9 cellular contexts compared by ENCODE assay signal in the genomic region with DNA sequence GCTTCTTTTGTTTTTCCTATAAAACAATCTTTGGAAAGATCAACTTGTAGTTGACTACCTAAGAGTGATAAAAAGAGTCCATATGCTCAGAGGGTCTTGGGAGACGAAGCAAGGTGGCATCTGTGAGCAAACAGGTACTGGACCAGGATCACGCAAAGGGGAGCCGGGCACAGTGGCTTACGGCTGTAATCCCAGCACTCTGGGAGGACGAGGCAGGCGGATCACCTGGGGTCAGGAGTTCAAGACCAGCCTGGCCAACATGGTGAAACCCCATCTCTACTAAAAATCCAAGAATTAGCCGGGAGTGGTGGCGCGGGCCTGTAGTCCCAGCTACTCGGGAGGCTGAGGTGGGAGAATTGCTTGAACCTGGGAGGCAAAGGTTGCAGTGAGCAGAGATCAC. TPM values are rescaled to one million over a fixed set of nuclear protein-coding genes. Genes with fewer than 3 reads are reported as not detected.
DNase-seq lines count a peak whose midpoint lies in the region; ATAC-seq, FAIRE-seq and TF ChIP-seq lines count a peak whose summit lies in the region.
"Not testable (repeated sequence)": the region's sequence is repeated elsewhere in the genome, so short reads cannot be mapped to it uniquely, and the experiment has no call there.
"Had no signal": no experiment of that assay in that cellular context is flagged by ENCODE, and none has a peak within 500 bp of the region (broad histone marks: within the 10 kb centered on the region; RNA-seq: fewer than 3 reads in every experiment).

No MANE protein-coding gene starts in this region.

- H3K27me3 ChIP-seq in CD4-positive, CD25-positive, alpha-beta regulatory T cell (ENCODE audit: control insufficient read depth, insufficient read depth, low read length): not testable (repeated sequence)
- H3K27me3 ChIP-seq in astrocyte (ENCODE audit: insufficient read depth, low read length) (peaks cover 36% of the 10 kb centered on the region), skeletal muscle tissue (ENCODE audit: control insufficient read depth in 3 of 3, insufficient read depth in 3 of 3, low read length in 3 of 3) (peaks cover 8 to 29% (median 10%) of the 10 kb centered on the region in 3 donors)

- not testable (repeated sequence) for TF ChIP-seq CTCF in astrocyte (IDR thresholded peaks at IDR 0.05; ENCODE audit: insufficient read depth, low read depth, low read length); epithelial cell of proximal tubule (conservative IDR thresholded peaks at IDR 0.05; ENCODE audit: low read depth, low read length); nephron (IDR thresholded peaks at IDR 0.05; ENCODE audit: unreplicated experiment in 3 of 3); type B pancreatic cell (conservative IDR thresholded peaks at IDR 0.05)

- not testable (repeated sequence) for H3K27ac ChIP-seq in CD4-positive, CD25-positive, alpha-beta regulatory T cell (ENCODE audit: insufficient read depth, low read length, poor library complexity, severe bottlenecking); astrocyte (ENCODE audit: low read depth, low read length); skeletal muscle tissue (ENCODE audit: low read depth, low read length)

- not testable (repeated sequence) for H2AFZ ChIP-seq in astrocyte (ENCODE audit: low read depth, low read length)

- not testable (repeated sequence) for H3K27ac Mint-ChIP-seq in CD4-positive, CD25-positive, alpha-beta regulatory T cell; T-helper 17 cell; astrocyte (ENCODE audit: unreplicated experiment); immature natural killer cell; nephron; type B pancreatic cell

- H3K79me2 ChIP-seq in astrocyte (ENCODE audit: insufficient read depth, low read length): not testable (repeated sequence)

- H3K9me3 Mint-ChIP-seq in CD4-positive, CD25-positive, alpha-beta regulatory T cell; astrocyte (ENCODE audit: unreplicated experiment); immature natural killer cell; nephron; type B pancreatic cell: not testable (repeated sequence)

- FAIRE-seq in astrocyte (lab: Jason Lieb, UNC): not testable (repeated sequence)

- not testable (repeated sequence) for ATAC-seq in CD4-positive, CD25-positive, alpha-beta regulatory T cell (ENCODE audit: low read depth in 2 of 2); T-helper 17 cell

- H3K4me3 Mint-ChIP-seq in CD4-positive, CD25-positive, alpha-beta regulatory T cell: peak overlapping the region in 3 of 4 donors; percentile 43 to 80 (median 70)
- H3K4me3 Mint-ChIP-seq in T-helper 17 cell (peak overlapping the region; percentile 70), astrocyte (ENCODE audit: unreplicated experiment) (peak overlapping the region; percentile 78), immature natural killer cell (peak overlapping the region in 4 of 5 donors; percentile 23 to 56 (median 32)), nephron (peak overlapping the region; percentile 74 to 86 (median 82)), type B pancreatic cell (peak overlapping the region; percentile 79)

- H3K4me1 Mint-ChIP-seq in CD4-positive, CD25-positive, alpha-beta regulatory T cell: peaks cover 0 to 17% (median 5%) of the 10 kb centered on the region in 4 donors
- not testable (repeated sequence) for H3K4me1 Mint-ChIP-seq in T-helper 17 cell; astrocyte (ENCODE audit: low read depth, unreplicated experiment); immature natural killer cell; type B pancreatic cell (ENCODE audit: unreplicated experiment)
- peaks cover 11% of the 10 kb centered on the region for H3K4me1 Mint-ChIP-seq in nephron

- not testable (repeated sequence) for H3K36me3 Mint-ChIP-seq in CD4-positive, CD25-positive, alpha-beta regulatory T cell; T-helper 17 cell (ENCODE audit: low read depth); immature natural killer cell; nephron (ENCODE audit: low read depth); type B pancreatic cell
- H3K36me3 Mint-ChIP-seq in astrocyte (ENCODE audit: low read depth, unreplicated experiment): peaks cover 14% of the 10 kb centered on the region

- H3K4me1 ChIP-seq in CD4-positive, CD25-positive, alpha-beta regulatory T cell (ENCODE audit: control insufficient read depth, insufficient read depth, low read length, poor library complexity, severe bottlenecking): peaks cover 21% of the 10 kb centered on the region
- H3K4me1 ChIP-seq in astrocyte (ENCODE audit: insufficient read depth, low read length): peaks cover 14% of the 10 kb centered on the region
- peaks cover 6 to 11% (median 9%) of the 10 kb centered on the region in 3 donors for H3K4me1 ChIP-seq in skeletal muscle tissue (ENCODE audit: control insufficient read depth in 3 of 3, insufficient read depth in 3 of 3, low read length in 3 of 3)

- not testable (repeated sequence) for DNase-seq in CD4-positive, CD25-positive, alpha-beta regulatory T cell; T-helper 17 cell; astrocyte (ENCODE audit: low read depth); epithelial cell of proximal tubule (ENCODE audit: low read depth); immature natural killer cell; type B pancreatic cell (ENCODE audit: extremely low spot score, unreplicated experiment)

- not testable (repeated sequence) for H3K9me3 ChIP-seq in CD4-positive, CD25-positive, alpha-beta regulatory T cell (ENCODE audit: control insufficient read depth in 2 of 2, low read length in 2 of 2); T-helper 17 cell (ENCODE audit: control insufficient read depth, low read length, poor library complexity, severe bottlenecking); astrocyte (ENCODE audit: insufficient read depth, low read depth, low read length); skeletal muscle tissue (ENCODE audit: control insufficient read depth in 3 of 3, low read length in 3 of 3)

- not testable (repeated sequence) for H3K4me3 ChIP-seq in CD4-positive, CD25-positive, alpha-beta regulatory T cell (ENCODE audit: low read depth, low read length); astrocyte (ENCODE audit: insufficient read depth, low read depth, low read length)
- H3K4me3 ChIP-seq in epithelial cell of proximal tubule (ENCODE audit: low read depth, low read length) (peak overlapping the region; percentile 76), skeletal muscle tissue (ENCODE audit: low read length in 3 of 3) (peak overlapping the region in 2 of 3 donors; percentile 66 to 74)

- peaks cover 63% of the 10 kb centered on the region for H3K27me3 Mint-ChIP-seq in CD4-positive, CD25-positive, alpha-beta regulatory T cell
- H3K27me3 Mint-ChIP-seq in T-helper 17 cell (peaks cover 56% of the 10 kb centered on the region), astrocyte (ENCODE audit: low read depth, unreplicated experiment) (peaks cover 35% of the 10 kb centered on the region), immature natural killer cell (ENCODE audit: low read depth in 3 of 3) (peaks cover 14 to 27% (median 19%) of the 10 kb centered on the region in 3 donors), nephron (ENCODE audit: low read depth) (peaks cover 47% of the 10 kb centered on the region), type B pancreatic cell (peaks cover 56% of the 10 kb centered on the region)

- H3K9ac ChIP-seq in astrocyte (ENCODE audit: low read length): not testable (repeated sequence)
- H3K9ac ChIP-seq in skeletal muscle tissue (ENCODE audit: low read depth in 1 of 3, low read length in 3 of 3): peak overlapping the region in 1 of 3 donors; percentile 63

- H3K4me2 ChIP-seq in astrocyte (ENCODE audit: low read length): not testable (repeated sequence)

- not testable (repeated sequence) for H4K20me1 ChIP-seq in astrocyte (ENCODE audit: insufficient read depth, low read length)

- H3K36me3 ChIP-seq in CD4-positive, CD25-positive, alpha-beta regulatory T cell (ENCODE audit: control insufficient read depth, insufficient read depth, low read length); astrocyte (ENCODE audit: insufficient read depth, low read length); skeletal muscle tissue (ENCODE audit: control insufficient read depth in 3 of 3, insufficient read depth in 3 of 3, low read length in 3 of 3): not testable (repeated sequence)

RNA-seq across cellular contexts. Expression of a gene that starts 2.0 kb away (rescaled TPM):
- 1.3 TPM for total RNA-seq in CD4-positive, CD25-positive, alpha-beta regulatory T cell
- 1 to 10 TPM in 2 of 4 donors, under 1 TPM in 2; 0.52 to 1.3 (median 0.98) TPM for polyA plus RNA-seq in CD4-positive, CD25-positive, alpha-beta regulatory T cell
- total RNA-seq in T-helper 17 cell: 1 to 10 TPM; 1.1 to 1.8 TPM
- total RNA-seq in astrocyte: 15.7 and 18.8 TPM in 2 replicates
- 10.3 and 16.6 TPM in 2 replicates for total RNA-seq in epithelial cell of proximal tubule
- polyA plus RNA-seq in immature natural killer cell: under 1 TPM in 1 of 3 donors, not detected in 2; 0.71 TPM
- 2.1 TPM for total RNA-seq in skeletal muscle tissue
- 2.5 and 6.0 TPM in 2 replicates for total RNA-seq in type B pancreatic cell (ENCODE audit: low replicate concordance)
- total RNA-seq: HT-29 had no signal

Comparison
In these comparisons a context has a peak if more than half of its experiments do, and no peak if none do; other contexts are left out.
1. H3K4me3 Mint-ChIP-seq: peak in every context shown above with its lines; median percentile 82 in nephron; 79 in type B pancreatic cell; 78 in astrocyte; 70 in CD4-positive, CD25-positive, alpha-beta regulatory T cell; 70 in T-helper 17 cell; 32 in immature natural killer cell.